In the genomic region with DNA sequence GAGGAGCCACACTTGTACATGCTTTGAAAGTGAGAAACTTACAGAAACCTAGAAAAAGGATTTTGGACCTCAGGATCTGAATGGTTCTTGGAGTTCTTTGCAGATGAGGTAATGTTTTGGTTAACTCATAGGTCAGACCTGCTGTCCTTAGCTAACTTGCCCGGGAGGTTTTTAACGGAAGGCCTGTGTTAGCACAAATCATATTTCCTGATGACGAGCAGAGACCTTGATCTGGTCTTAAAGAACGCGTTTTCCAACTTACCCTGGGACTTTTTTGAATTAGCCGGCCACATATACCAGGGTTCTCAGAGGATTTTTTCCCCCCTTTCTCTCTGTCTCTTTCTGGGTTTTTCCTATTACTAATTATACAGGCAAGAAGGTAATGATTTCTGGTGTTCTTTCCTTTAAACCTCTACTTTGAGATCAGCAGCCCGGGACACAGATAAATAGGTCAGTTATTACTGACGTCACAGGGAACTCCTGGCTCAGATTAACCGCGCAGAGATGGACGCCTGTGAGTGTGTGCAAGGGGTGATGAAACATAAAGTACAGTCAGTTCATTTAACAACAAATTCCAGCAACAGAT, we compare ENCODE assay signal across 1 cellular context.
TF ChIP-seq lines count a peak whose summit lies in the region.

No MANE protein-coding gene starts in this region.

TF ChIP-seq in GM12878, 131 proteins besides CTCF, POLR2A, EP300 and RAD21 (continued from another document):
- TF ChIP-seq, protein P1, sequence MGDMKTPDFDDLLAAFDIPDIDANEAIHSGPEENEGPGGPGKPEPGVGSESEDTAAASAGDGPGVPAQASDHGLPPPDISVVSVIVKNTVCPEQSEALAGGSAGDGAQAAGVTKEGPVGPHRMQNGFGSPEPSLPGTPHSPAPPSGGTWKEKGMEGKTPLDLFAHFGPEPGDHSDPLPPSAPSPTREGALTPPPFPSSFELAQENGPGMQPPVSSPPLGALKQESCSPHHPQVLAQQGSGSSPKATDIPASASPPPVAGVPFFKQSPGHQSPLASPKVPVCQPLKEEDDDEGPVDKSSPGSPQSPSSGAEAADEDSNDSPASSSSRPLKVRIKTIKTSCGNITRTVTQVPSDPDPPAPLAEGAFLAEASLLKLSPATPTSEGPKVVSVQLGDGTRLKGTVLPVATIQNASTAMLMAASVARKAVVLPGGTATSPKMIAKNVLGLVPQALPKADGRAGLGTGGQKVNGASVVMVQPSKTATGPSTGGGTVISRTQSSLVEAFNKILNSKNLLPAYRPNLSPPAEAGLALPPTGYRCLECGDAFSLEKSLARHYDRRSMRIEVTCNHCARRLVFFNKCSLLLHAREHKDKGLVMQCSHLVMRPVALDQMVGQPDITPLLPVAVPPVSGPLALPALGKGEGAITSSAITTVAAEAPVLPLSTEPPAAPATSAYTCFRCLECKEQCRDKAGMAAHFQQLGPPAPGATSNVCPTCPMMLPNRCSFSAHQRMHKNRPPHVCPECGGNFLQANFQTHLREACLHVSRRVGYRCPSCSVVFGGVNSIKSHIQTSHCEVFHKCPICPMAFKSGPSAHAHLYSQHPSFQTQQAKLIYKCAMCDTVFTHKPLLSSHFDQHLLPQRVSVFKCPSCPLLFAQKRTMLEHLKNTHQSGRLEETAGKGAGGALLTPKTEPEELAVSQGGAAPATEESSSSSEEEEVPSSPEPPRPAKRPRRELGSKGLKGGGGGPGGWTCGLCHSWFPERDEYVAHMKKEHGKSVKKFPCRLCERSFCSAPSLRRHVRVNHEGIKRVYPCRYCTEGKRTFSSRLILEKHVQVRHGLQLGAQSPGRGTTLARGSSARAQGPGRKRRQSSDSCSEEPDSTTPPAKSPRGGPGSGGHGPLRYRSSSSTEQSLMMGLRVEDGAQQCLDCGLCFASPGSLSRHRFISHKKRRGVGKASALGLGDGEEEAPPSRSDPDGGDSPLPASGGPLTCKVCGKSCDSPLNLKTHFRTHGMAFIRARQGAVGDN (IDR thresholded peaks at IDR 0.05), result peak; percentile 41; the same call in 1 of the 2 replicates
- peak; percentile 78 for TF ChIP-seq ATF7 (IDR thresholded peaks at IDR 0.05; ENCODE audit: low read depth)
TF ChIP-seq in GM12878: peak in this region for 5.
